1 cellular context compared by ENCODE assay signal in genomic region chr1:46467183-46467504, GRCh38.
TF ChIP-seq lines count a peak whose summit lies in the region.

No MANE protein-coding gene starts in this region.

TF ChIP-seq in GM12878, 131 proteins besides CTCF, POLR2A, EP300 and RAD21:
- TF ChIP-seq SUZ12 (IDR thresholded peaks at IDR 0.05; ENCODE audit: unreplicated experiment) (peak; percentile 20), MAX (IDR thresholded peaks at IDR 0.05; ENCODE audit: low read depth, low read length) (no peak), ZBED1 (IDR thresholded peaks at IDR 0.05; ENCODE audit: borderline replicate concordance) (no peak)
